ENCODE assay signal across 8 cellular contexts in genomic region chr5:114305402-114306207, GRCh38. TPM values are rescaled to one million over a fixed set of nuclear protein-coding genes. Genes with fewer than 3 reads are reported as not detected.
A peak's percentile ranks its signal among the peaks of the same experiment; 100 is the strongest.
DNase-seq lines count a peak whose midpoint lies in the region; ATAC-seq and TF ChIP-seq lines count a peak whose summit lies in the region.

No MANE protein-coding gene starts in this region.

- 86% methylated on average over 1 of the region's 1 CpG for WGBS in mesenchymal stem cell

- no peak overlapping the region for H3K4me3 Mint-ChIP-seq in stimulated activated memory B cell treated with anti-CD40 and anti-IgM and Interleukin-4, amounts not matched to agents 10 μg/mL and 1 μg/mL and 100 μg/mL, for 72 hours

- no peak overlapping the region for H2AK5ac ChIP-seq in mesenchymal stem cell (ENCODE audit: low read length, severe bottlenecking)

- no peak overlapping the region for H3K9ac ChIP-seq in mesenchymal stem cell (ENCODE audit: low read length)

- H3K18ac ChIP-seq in mesenchymal stem cell (ENCODE audit: low read depth in 1 of 2, low read length in 2 of 2) = peak overlapping the region; percentile 58 to 77

- peak overlapping the region; percentile 89 for H4K91ac ChIP-seq in mesenchymal stem cell (ENCODE audit: low read length)

- H3K27ac Mint-ChIP-seq in stimulated activated memory B cell treated with anti-CD40 and anti-IgM and Interleukin-4, amounts not matched to agents 10 μg/mL and 1 μg/mL and 100 μg/mL, for 72 hours = no peak overlapping the region

- H3K36me3 Mint-ChIP-seq in stimulated activated memory B cell treated with anti-CD40 and anti-IgM and Interleukin-4, amounts not matched to agents 10 μg/mL and 1 μg/mL and 100 μg/mL, for 72 hours = no peaks in the 10 kb centered on the region

- no peak for TF ChIP-seq POLR2A in gastrocnemius medialis (IDR thresholded peaks at IDR 0.05)

- H3K4me2 ChIP-seq in mesenchymal stem cell (ENCODE audit: low read length, poor library complexity, severe bottlenecking) = no peak overlapping the region

- H3K23ac ChIP-seq in mesenchymal stem cell (ENCODE audit: low read length in 2 of 2) = no peak overlapping the region

- H3K27me3 ChIP-seq in mesenchymal stem cell (ENCODE audit: control insufficient read depth in 1 of 2, insufficient read depth in 1 of 2, low read length in 2 of 2) (no peaks in the 10 kb centered on the region), gastrocnemius medialis (no peaks in the 10 kb centered on the region)

- H3K4me3 ChIP-seq in GM12865 (ENCODE audit: low read depth, low read length) (no peak overlapping the region), mesenchymal stem cell (ENCODE audit: insufficient read depth in 1 of 2, low read depth in 1 of 2, low read length in 2 of 2) (no peak overlapping the region), gastrocnemius medialis (no peak overlapping the region)

- TF ChIP-seq CTCF in GM12865 (IDR thresholded peaks at IDR 0.05; ENCODE audit: insufficient read depth, low read depth, low read length, missing control alignments) (peak; percentile 20), gastrocnemius medialis (IDR thresholded peaks at IDR 0.05 in 4 of 5, conservative IDR thresholded peaks at IDR 0.05 in 1 of 5) (no peak)

- H3K79me1 ChIP-seq in mesenchymal stem cell (replicated peaks; ENCODE audit: low read length, poor library complexity, severe bottlenecking) = no peaks in the 10 kb centered on the region

- peak overlapping the region; percentile 6 to 47 for H3K4ac ChIP-seq in mesenchymal stem cell (ENCODE audit: low read depth in 1 of 2, low read length in 2 of 2)

- H3K27ac ChIP-seq in mesenchymal stem cell (ENCODE audit: low read length, poor library complexity, severe bottlenecking) (no peak overlapping the region), gastrocnemius medialis (no peak overlapping the region)

- no peaks in the 10 kb centered on the region for H3K9me3 Mint-ChIP-seq in stimulated activated memory B cell treated with anti-CD40 and anti-IgM and Interleukin-4, amounts not matched to agents 10 μg/mL and 1 μg/mL and 100 μg/mL, for 72 hours

- peak overlapping the region; percentile 27 to 71 for H2BK12ac ChIP-seq in mesenchymal stem cell (ENCODE audit: low read length in 2 of 2)

- H3K9me3 ChIP-seq in mesenchymal stem cell (ENCODE audit: control insufficient read depth, low read length) = no peaks in the 10 kb centered on the region
- no peaks in the 10 kb centered on the region for H3K9me3 ChIP-seq in gastrocnemius medialis

- peaks cover 17% of the 10 kb centered on the region for H3K27me3 Mint-ChIP-seq in stimulated activated memory B cell treated with anti-CD40 and anti-IgM and Interleukin-4, amounts not matched to agents 10 μg/mL and 1 μg/mL and 100 μg/mL, for 72 hours

- in situ Hi-C loops in gastrocnemius medialis (cut with MboI; ENCODE audit: low sequenced_read_pairs in 4 of 4) = no loop called here

- peak overlapping the region; percentile 26 for H2BK15ac ChIP-seq in mesenchymal stem cell (ENCODE audit: low read depth, poor library complexity, severe bottlenecking)

- H4K8ac ChIP-seq in mesenchymal stem cell (ENCODE audit: low read length) = peak overlapping the region; percentile 86

- H3K4me1 ChIP-seq in mesenchymal stem cell (ENCODE audit: control insufficient read depth, insufficient read depth, low read depth, low read length) = no peaks in the 10 kb centered on the region
- no peaks in the 10 kb centered on the region for H3K4me1 ChIP-seq in gastrocnemius medialis

- H2AFZ ChIP-seq in mesenchymal stem cell (ENCODE audit: low read depth, low read length) = no peak overlapping the region

- H3K4me1 Mint-ChIP-seq in stimulated activated memory B cell treated with anti-CD40 and anti-IgM and Interleukin-4, amounts not matched to agents 10 μg/mL and 1 μg/mL and 100 μg/mL, for 72 hours = no peaks in the 10 kb centered on the region

- H3K36me3 ChIP-seq in mesenchymal stem cell (ENCODE audit: control insufficient read depth in 1 of 2, insufficient read depth in 2 of 2, low read depth in 1 of 2, low read length in 2 of 2) (no peaks in the 10 kb centered on the region), gastrocnemius medialis (no peaks in the 10 kb centered on the region)

- intact Hi-C loops in gastrocnemius medialis (cut with DNase I; ENCODE audit: low total_unique reads) = no loop called here

- H2BK5ac ChIP-seq in mesenchymal stem cell (ENCODE audit: low read depth, low read length, poor library complexity, severe bottlenecking) = no peak overlapping the region

- H3K14ac ChIP-seq in mesenchymal stem cell (ENCODE audit: low read length in 2 of 2) = no peak overlapping the region

- ATAC-seq in HG02870 (IDR thresholded peaks at IDR 0.05; ENCODE audit: unreplicated experiment) (peak; percentile 77), gastrocnemius medialis (no peak), HG02588 (IDR thresholded peaks at IDR 0.05; ENCODE audit: unreplicated experiment) (no peak)
- ATAC-seq in stimulated activated memory B cell treated with anti-CD40 and anti-IgM and Interleukin-4, amounts not matched to agents 10 μg/mL and 1 μg/mL and 100 μg/mL, for 72 hours = no peak

- H2BK120ac ChIP-seq in mesenchymal stem cell (ENCODE audit: low read depth, low read length) = no peak overlapping the region

- DNase-seq in GM12865 (ENCODE audit: low read depth) (peak; percentile 25), UCSD-AML1 (lab: John Stamatoyannopoulos, UW; ENCODE audit: unreplicated experiment) (peak; percentile 9), mesenchymal stem cell (peak; percentile 62), gastrocnemius medialis (no peak), foreskin melanocyte (no peak)

RNA-seq across cellular contexts. Expression of gene KCNN2, which starts 56.3 kb away (rescaled TPM):
- 1.4 TPM for polyA plus RNA-seq in mesenchymal stem cell (2013, experiment 1 of 2)
- polyA plus RNA-seq in mesenchymal stem cell (2013, experiment 2 of 2) = 1.5 TPM
- total RNA-seq in gastrocnemius medialis = under 1 TPM in 3 of 4 donors, not detected in 1; 0.16 to 0.93 (median 0.25) TPM

Comparison
In these comparisons a context has a peak if more than half of its experiments do, and no peak if none do; other contexts are left out.
1. DNase-seq: peak in GM12865 (single experiment), UCSD-AML1 (single experiment) and mesenchymal stem cell (single experiment); none in gastrocnemius medialis (0 of 2) and foreskin melanocyte (single experiment).